ENCODE assay signal across 13 cellular contexts in genomic region chr2:67311536-67311935, GRCh38.
DNase-seq lines count a peak whose midpoint lies in the region; ATAC-seq and TF ChIP-seq lines count a peak whose summit lies in the region.
"Had no signal": no experiment of that assay in that cellular context is flagged by ENCODE, and none has a peak within 500 bp of the region (broad histone marks: within the 10 kb centered on the region; RNA-seq: fewer than 3 reads in every experiment).

No MANE protein-coding gene starts in this region.

- H2AFZ ChIP-seq in fibroblast of lung (ENCODE audit: low read length): no peak overlapping the region

- H3K36me3 Mint-ChIP-seq in MCF 10A (ENCODE audit: insufficient read depth, unreplicated experiment): no peaks in the 10 kb centered on the region
- H3K36me3 Mint-ChIP-seq: naive thymus-derived CD8-positive, alpha-beta T cell had no signal

- peak; percentile 76 for DNase-seq in MCF 10A (ENCODE audit: unreplicated experiment)
- no peak for DNase-seq in breast epithelium (ENCODE audit: low spot score in 2 of 2)
- no peak for DNase-seq in RWPE2 (ENCODE audit: low spot score)
- DNase-seq in fibroblast of lung (ENCODE audit: low read depth in 2 of 2): peak; percentile 91 to 96
- no peak for DNase-seq in esophagus muscularis mucosa (ENCODE audit: extremely low spot score)
- no peak for DNase-seq in NCI-H526 (lab: John Stamatoyannopoulos, UW)
- no peak for DNase-seq in activated CD8-positive, alpha-beta memory T cell treated with anti-CD3 and anti-CD28 coated beads for 24 hours
- no peak for DNase-seq in aorta
- DNase-seq: activated CD4-positive, alpha-beta T cell treated with anti-CD3 and anti-CD28 coated beads, Interleukin-2, amount 50 U/mL, for 4 hours; activated gamma-delta T cell; cerebellar nuclear complex; naive thymus-derived CD8-positive, alpha-beta T cell; NCI-H187 treated with DMSO at 0.1 percent for 48 hours had no signal

- H3K4me1 Mint-ChIP-seq in MCF 10A (ENCODE audit: insufficient read depth, unreplicated experiment): peaks cover 12% of the 10 kb centered on the region
- H3K4me1 Mint-ChIP-seq: naive thymus-derived CD8-positive, alpha-beta T cell had no signal

- ATAC-seq in RWPE2 (ENCODE audit: low read depth): peak; percentile 88
- ATAC-seq in aorta (ENCODE audit: low FRiP score): no peak
- ATAC-seq: naive thymus-derived CD8-positive, alpha-beta T cell had no signal

- H3K9me3 Mint-ChIP-seq in MCF 10A (ENCODE audit: unreplicated experiment): no peaks in the 10 kb centered on the region

- no peaks in the 10 kb centered on the region for H3K27me3 ChIP-seq in breast epithelium
- H3K27me3 ChIP-seq in RWPE2 (ENCODE audit: insufficient read depth, poor library complexity, severe bottlenecking): peaks cover 2% of the 10 kb centered on the region
- no peaks in the 10 kb centered on the region for H3K27me3 ChIP-seq in fibroblast of lung (ENCODE audit: control insufficient read depth, insufficient read depth, low read length)
- no peaks in the 10 kb centered on the region for H3K27me3 ChIP-seq in esophagus muscularis mucosa
- no peaks in the 10 kb centered on the region for H3K27me3 ChIP-seq in aorta (ENCODE audit: control insufficient read depth in 1 of 2, insufficient read depth in 2 of 2, low read length in 1 of 2)

- H3K9me3 ChIP-seq in breast epithelium: no peaks in the 10 kb centered on the region
- H3K9me3 ChIP-seq in RWPE2 (ENCODE audit: severe bottlenecking): no peaks in the 10 kb centered on the region
- no peaks in the 10 kb centered on the region for H3K9me3 ChIP-seq in fibroblast of lung (ENCODE audit: control insufficient read depth, insufficient read depth, low read depth, low read length)
- no peaks in the 10 kb centered on the region for H3K9me3 ChIP-seq in esophagus muscularis mucosa
- H3K9me3 ChIP-seq in aorta (ENCODE audit: control insufficient read depth, low read length): no peaks in the 10 kb centered on the region

- H3K4me3 ChIP-seq in breast epithelium (no peak overlapping the region), RWPE2 (ENCODE audit: severe bottlenecking) (no peak overlapping the region), fibroblast of lung (replicated peaks in 1 of 4; ENCODE audit: control extremely low read depth in 1 of 4, insufficient read depth in 1 of 4, low read depth in 3 of 4, low read length in 4 of 4) (no peak overlapping the region), esophagus muscularis mucosa (no peak overlapping the region), aorta (ENCODE audit: low read length in 2 of 2) (no peak overlapping the region)

- H3K4me1 ChIP-seq in breast epithelium (no peaks in the 10 kb centered on the region), RWPE2 (ENCODE audit: insufficient read depth, poor library complexity, severe bottlenecking) (peaks cover 16% of the 10 kb centered on the region), fibroblast of lung (ENCODE audit: control insufficient read depth, extremely low read depth, insufficient read depth, low read length) (peaks cover 9% of the 10 kb centered on the region), esophagus muscularis mucosa (peaks cover 0 to 30% (median 10%) of the 10 kb centered on the region in 4 donors), aorta (ENCODE audit: control insufficient read depth in 1 of 2, insufficient read depth in 2 of 2, low read length in 2 of 2) (no peaks in the 10 kb centered on the region)

- H3K27me3 Mint-ChIP-seq in MCF 10A (ENCODE audit: insufficient read depth, unreplicated experiment): no peaks in the 10 kb centered on the region

- no peak overlapping the region for H3K4me2 ChIP-seq in fibroblast of lung (ENCODE audit: extremely low read depth, insufficient read depth, low read length)

- BruUV-seq in MCF 10A (replicated peaks; lab: Mats Ljungman, UMichigan): no TSS peak

- CTCF ChIA-PET in MCF 10A (lab: Yijun Ruan, JAX): interaction anchor here (0.7 kb wide), 1 partner anchor 246 kb away, joined by 4 read pairs; no protein-coding TSS in a partner anchor

- H3K79me2 ChIP-seq in fibroblast of lung (ENCODE audit: control insufficient read depth, insufficient read depth, low read length): no peaks in the 10 kb centered on the region

- TF ChIP-seq POLR2A in breast epithelium (IDR thresholded peaks at IDR 0.05) (no peak), esophagus muscularis mucosa (IDR thresholded peaks at IDR 0.05; ENCODE audit: low read depth) (no peak)

- no peak overlapping the region for H3K27ac ChIP-seq in breast epithelium
- peak overlapping the region; percentile 48 for H3K27ac ChIP-seq in RWPE2 (ENCODE audit: poor library complexity, severe bottlenecking)
- H3K27ac ChIP-seq in fibroblast of lung (ENCODE audit: insufficient read depth, low read length): no peak overlapping the region
- peak overlapping the region in 1 of 4 donors; percentile 12 for H3K27ac ChIP-seq in esophagus muscularis mucosa (replicated peaks in 1 of 4)
- H3K27ac ChIP-seq in aorta (ENCODE audit: low read depth in 1 of 2, low read length in 2 of 2): no peak overlapping the region

- H3K27ac Mint-ChIP-seq in MCF 10A (ENCODE audit: low read depth, unreplicated experiment): peak overlapping the region; percentile 71
- H3K27ac Mint-ChIP-seq: naive thymus-derived CD8-positive, alpha-beta T cell had no signal

- no peaks in the 10 kb centered on the region for H4K20me1 ChIP-seq in fibroblast of lung (ENCODE audit: control insufficient read depth, extremely low read depth, insufficient read depth, low read length)

- intact Hi-C loops in MCF 10A (cut with micrococcal nuclease): no loop called here
- intact Hi-C loops in breast epithelium (cut with DNase I; ENCODE audit: low total_unique reads): no loop called here
- intact Hi-C loops in esophagus muscularis mucosa (cut with DNase I): no loop called here
- intact Hi-C loops in aorta (cut with DNase I): no loop called here

- TF ChIP-seq CTCF in MCF 10A (IDR thresholded peaks at IDR 0.05; ENCODE audit: unreplicated experiment) (no peak), breast epithelium (IDR thresholded peaks at IDR 0.05) (no peak), RWPE2 (IDR thresholded peaks at IDR 0.05; ENCODE audit: poor library complexity, severe bottlenecking) (no peak), fibroblast of lung (conservative IDR thresholded peaks at IDR 0.05 in 1 of 2, IDR thresholded peaks at IDR 0.05 in 1 of 2; ENCODE audit: low read depth in 1 of 2, low read length in 2 of 2) (no peak), esophagus muscularis mucosa (IDR thresholded peaks at IDR 0.05) (no peak)

- H3K9ac ChIP-seq in fibroblast of lung (ENCODE audit: insufficient read depth, low read length): no peak overlapping the region

- TF ChIP-seq EP300 in esophagus muscularis mucosa (IDR thresholded peaks at IDR 0.05): no peak

- 33% methylated on average over 2 of the region's 2 CpGs for WGBS in esophagus muscularis mucosa
- WGBS in aorta, 2 donors: 1 to 9% methylated on average over 2 of the region's 2 CpGs

- H3K36me3 ChIP-seq in breast epithelium (no peaks in the 10 kb centered on the region), RWPE2 (ENCODE audit: low read depth) (no peaks in the 10 kb centered on the region), fibroblast of lung (ENCODE audit: control insufficient read depth, insufficient read depth, low read length) (no peaks in the 10 kb centered on the region), esophagus muscularis mucosa (no peaks in the 10 kb centered on the region), aorta (ENCODE audit: control insufficient read depth in 1 of 2, insufficient read depth in 2 of 2, low read length in 1 of 2) (no peaks in the 10 kb centered on the region)

- POLR2A ChIA-PET in MCF 10A (lab: Yijun Ruan, JAX): interaction anchor here (0.8 to 1.2 kb wide), 5 partner anchors 11 to 382 kb away, joined by 3 to 4 read pairs (median 3); no protein-coding TSS in a partner anchor

- no peak overlapping the region for H3K4me3 Mint-ChIP-seq in MCF 10A (ENCODE audit: unreplicated experiment)
- H3K4me3 Mint-ChIP-seq: naive thymus-derived CD8-positive, alpha-beta T cell had no signal

Comparison
In these comparisons a context has a peak if more than half of its experiments do, and no peak if none do; other contexts are left out.
1. DNase-seq: peak in MCF 10A (single experiment) and fibroblast of lung (2 of 2); none in breast epithelium (0 of 2), RWPE2 (single experiment), esophagus muscularis mucosa (single experiment), NCI-H526 (0 of 2), activated CD8-positive, alpha-beta memory T cell treated with anti-CD3 and anti-CD28 coated beads for 24 hours (single experiment) and aorta (0 of 2).